19 cellular contexts compared by ENCODE assay signal in the genomic region with DNA sequence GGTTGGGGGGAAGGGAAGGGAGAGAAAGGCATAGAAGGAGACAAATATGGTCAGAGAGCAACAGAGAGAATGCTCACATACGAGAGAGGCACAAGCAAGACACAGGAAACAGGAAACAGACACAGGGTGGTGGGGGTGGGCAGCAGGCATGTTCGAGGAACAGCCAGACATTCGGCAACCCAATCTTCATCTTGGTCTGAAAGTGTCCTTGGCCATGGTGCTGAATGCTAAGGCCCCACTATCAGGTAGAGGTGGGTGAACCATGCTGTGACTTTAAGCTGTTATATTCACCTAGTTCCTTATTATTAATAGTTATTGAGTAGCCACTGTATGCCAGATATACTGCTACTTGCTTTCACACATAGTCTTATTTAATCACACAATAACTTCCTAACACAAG.
DNase-seq lines count a peak whose midpoint lies in the region; ATAC-seq, FAIRE-seq and TF ChIP-seq lines count a peak whose summit lies in the region.
"Had no signal": no experiment of that assay in that cellular context is flagged by ENCODE, and none has a peak within 500 bp of the region (broad histone marks: within the 10 kb centered on the region; RNA-seq: fewer than 3 reads in every experiment).

No MANE protein-coding gene starts in this region.

- no peak for FAIRE-seq in bronchial epithelial cell (lab: Jason Lieb, UNC)
- FAIRE-seq: pancreas, TTC549 had no signal

- DNase-seq in cardiac muscle cell (ENCODE audit: low read depth in 1 of 2, low spot score in 1 of 2): peak; percentile 9 to 62
- DNase-seq in right atrium auricular region (ENCODE audit: low spot score): no peak
- DNase-seq in bronchial epithelial cell (ENCODE audit: low read depth): peak; percentile 10
- DNase-seq in BE2C: no peak
- DNase-seq in NCI-H187 treated with DMSO at 0.1 percent for 48 hours (lab: John Stamatoyannopoulos, UW): no peak
- no peak for DNase-seq in NCI-H1930 (lab: John Stamatoyannopoulos, UW)
- DNase-seq: DMS79; effector memory CD8-positive, alpha-beta T cell; HFFc6; MG63; mucosa of descending colon; NCI-H774; pancreas; Right ventricle myocardium superior had no signal

- no peak for TF ChIP-seq CTCF in cardiac muscle cell (IDR thresholded peaks at IDR 0.05; ENCODE audit: low read depth, low read length)
- no peak for TF ChIP-seq CTCF in right atrium auricular region (IDR thresholded peaks at IDR 0.05)
- TF ChIP-seq CTCF in Loucy (conservative IDR thresholded peaks at IDR 0.05; ENCODE audit: low read length): no peak
- TF ChIP-seq CTCF in bronchial epithelial cell (IDR thresholded peaks at IDR 0.05; ENCODE audit: insufficient read depth, low read length, severe bottlenecking): no peak
- no peak for TF ChIP-seq CTCF in BE2C (IDR thresholded peaks at IDR 0.05; ENCODE audit: low read depth, low read length)

- H3K9me3 ChIP-seq in cardiac muscle cell (ENCODE audit: low read depth) (no peaks in the 10 kb centered on the region), right atrium auricular region (no peaks in the 10 kb centered on the region), Loucy (ENCODE audit: insufficient read depth, low read depth, low read length) (no peaks in the 10 kb centered on the region), BE2C (no peaks in the 10 kb centered on the region)
- H3K9me3 ChIP-seq: gastroesophageal sphincter, MG63, mucosa of descending colon, pancreas had no signal

- H3K36me3 ChIP-seq in cardiac muscle cell (no peaks in the 10 kb centered on the region), right atrium auricular region (no peaks in the 10 kb centered on the region), Loucy (ENCODE audit: insufficient read depth, low read length) (no peaks in the 10 kb centered on the region), bronchial epithelial cell (ENCODE audit: control insufficient read depth, insufficient read depth, low read length) (no peaks in the 10 kb centered on the region), BE2C (no peaks in the 10 kb centered on the region)
- H3K36me3 ChIP-seq: gastroesophageal sphincter, MG63, pancreas had no signal

- no peaks in the 10 kb centered on the region for H3F3A ChIP-seq in Loucy (ENCODE audit: low read depth)

- peak overlapping the region; percentile 45 for H3K4me2 ChIP-seq in Loucy (ENCODE audit: low read depth, low read length, poor library complexity, severe bottlenecking)

- H4K20me1 ChIP-seq in Loucy (ENCODE audit: insufficient read depth, low read length, poor library complexity, severe bottlenecking): no peaks in the 10 kb centered on the region

- H2AFZ ChIP-seq in Loucy (ENCODE audit: low read length): no peak overlapping the region; the same call in 1 of the 2 replicates

- H3K27me3 ChIP-seq in cardiac muscle cell (peaks cover 13% of the 10 kb centered on the region), right atrium auricular region (no peaks in the 10 kb centered on the region), Loucy (ENCODE audit: insufficient read depth, low read length, poor library complexity, severe bottlenecking) (no peaks in the 10 kb centered on the region), bronchial epithelial cell (ENCODE audit: control insufficient read depth, insufficient read depth, low read length) (no peaks in the 10 kb centered on the region), BE2C (no peaks in the 10 kb centered on the region)
- H3K27me3 ChIP-seq: gastroesophageal sphincter, MG63, pancreas had no signal

- H3K9ac ChIP-seq in Loucy (ENCODE audit: low read depth, low read length, poor library complexity, severe bottlenecking): no peak overlapping the region

- H3K4me3 ChIP-seq in cardiac muscle cell (no peak overlapping the region), right atrium auricular region (no peak overlapping the region), Loucy (ENCODE audit: low read length, poor library complexity, severe bottlenecking) (peak overlapping the region; percentile 1), bronchial epithelial cell (ENCODE audit: low read depth, low read length) (no peak overlapping the region), BE2C (ENCODE audit: low read depth, low read length) (no peak overlapping the region)
- H3K4me3 ChIP-seq: gastroesophageal sphincter, MG63, mucosa of descending colon, pancreas had no signal

- no peaks in the 10 kb centered on the region for H3K79me2 ChIP-seq in Loucy (ENCODE audit: insufficient read depth, low read length)

- H3K4me1 ChIP-seq in cardiac muscle cell (ENCODE audit: low read depth) (no peaks in the 10 kb centered on the region), right atrium auricular region (peaks cover 0 to 17% of the 10 kb centered on the region in 2 donors), Loucy (ENCODE audit: insufficient read depth, low read length, poor library complexity, severe bottlenecking) (peaks cover 5% of the 10 kb centered on the region), BE2C (no peaks in the 10 kb centered on the region)
- H3K4me1 ChIP-seq: gastroesophageal sphincter, pancreas had no signal

- no peaks in the 10 kb centered on the region for H3K9me2 ChIP-seq in Loucy (replicated peaks; ENCODE audit: low read depth, low read length)

- H3K27ac ChIP-seq in cardiac muscle cell: no peak overlapping the region
- H3K27ac ChIP-seq in right atrium auricular region: no peak overlapping the region
- H3K27ac ChIP-seq: gastroesophageal sphincter, HL-60, pancreas had no signal

- no peak for ATAC-seq in HG02798 (IDR thresholded peaks at IDR 0.05; ENCODE audit: poor library complexity, unreplicated experiment)
- ATAC-seq: effector memory CD8-positive, alpha-beta T cell; gastroesophageal sphincter; mucosa of descending colon; pancreas had no signal

Comparison
In these comparisons a context has a peak if more than half of its experiments do, and no peak if none do; other contexts are left out.
1. DNase-seq: peak in cardiac muscle cell (2 of 2) and bronchial epithelial cell (single experiment); none in right atrium auricular region (single experiment), BE2C (single experiment), NCI-H187 treated with DMSO at 0.1 percent for 48 hours (single experiment) and NCI-H1930 (0 of 2).